Comparison of ENCODE assay signal across 26 cellular contexts in genomic region chr2:55017880-55018279, GRCh38. TPM values are rescaled to one million over a fixed set of nuclear protein-coding genes. Genes with fewer than 3 reads are reported as not detected.
DNase-seq lines count a peak whose midpoint lies in the region; ATAC-seq, FAIRE-seq and TF ChIP-seq lines count a peak whose summit lies in the region.
"Had no signal": no experiment of that assay in that cellular context is flagged by ENCODE, and none has a peak within 500 bp of the region (broad histone marks: within the 10 kb centered on the region; RNA-seq: fewer than 3 reads in every experiment).

No MANE protein-coding gene starts in this region.

- H3K27me3 ChIP-seq in GM23338 (ENCODE audit: insufficient read depth) (no peaks in the 10 kb centered on the region), K562 (ENCODE audit: control insufficient read depth in 2 of 2, insufficient read depth in 2 of 2, low read length in 2 of 2) (no peaks in the 10 kb centered on the region), osteoblast (ENCODE audit: insufficient read depth, low read length) (no peaks in the 10 kb centered on the region)
- H3K27me3 ChIP-seq: hepatocyte had no signal

- H3K27ac ChIP-seq in GM23338 (ENCODE audit: low read depth) (no peak overlapping the region), K562 (ENCODE audit: extremely low read depth, low read depth, low read length) (no peak overlapping the region), osteoblast (ENCODE audit: low read depth, low read length) (peak overlapping the region; percentile 11)
- H3K27ac ChIP-seq: hepatocyte had no signal

- 100% methylated on average over 3 of the region's 3 CpGs for WGBS in K562 (ENCODE audit: insufficient coverage, low coverage, missing lambda C conversion rate)

- peaks cover 55% of the 10 kb centered on the region for H3K4me1 Mint-ChIP-seq in CD14-positive monocyte
- H3K4me1 Mint-ChIP-seq in GM23338 = peaks cover 59% of the 10 kb centered on the region
- H3K4me1 Mint-ChIP-seq in activated T-helper 2 cell treated with anti-CD3 and anti-CD28 coated beads, Interferon-gamma antibody, Interleukin-2, Interleukin-4, amounts not matched to agents 10 μg/mL and 5 μg/mL and 100 μg/mL, durations not matched to agents 14 hours and 24 hours and 36 hours (ENCODE audit: low read depth) = peaks cover 18% of the 10 kb centered on the region
- peaks cover 5% of the 10 kb centered on the region for H3K4me1 Mint-ChIP-seq in activated naive CD4-positive, alpha-beta T cell treated with anti-CD3 and anti-CD28 coated beads, Interleukin-2, amount 10 ng/mL, durations not matched to agents 7 days and 5 days

- peak; percentile 19 for FAIRE-seq in K562 (lab: Jason Lieb, UNC)
- FAIRE-seq: frontal cortex had no signal

- H2AFZ ChIP-seq in GM23338 (no peak overlapping the region), K562 (ENCODE audit: low read depth, low read length) (no peak overlapping the region), osteoblast (ENCODE audit: low read length) (no peak overlapping the region)
- H2AFZ ChIP-seq: hepatocyte had no signal

- TF ChIP-seq POLR2A in K562 (conservative IDR thresholded peaks at IDR 0.05) = no peak

- no peaks in the 10 kb centered on the region for H3F3A ChIP-seq in GM23338 (replicated peaks; ENCODE audit: low read depth)

- no peak for TF ChIP-seq RAD21 in K562 (CRISPR knock-in tag; conservative IDR thresholded peaks at IDR 0.05 in 1 of 2, IDR thresholded peaks at IDR 0.05 in 1 of 2)

- intact Hi-C loops in CD14-positive monocyte (cut with micrococcal nuclease) (loop anchor here in 1 of 2 donors (5.0 kb wide), 1 partner anchor 149 kb away; no protein-coding TSS in a partner anchor), K562 (cut with micrococcal nuclease) (no loop called here)
- intact Hi-C loops in activated T-helper 2 cell treated with anti-CD3 and anti-CD28 coated beads, Interferon-gamma antibody, Interleukin-2, Interleukin-4, amounts not matched to agents 10 μg/mL and 5 μg/mL and 100 μg/mL, durations not matched to agents 14 hours and 24 hours and 36 hours (cut with micrococcal nuclease) = loop anchor here (10.0 kb wide), 2 partner anchors 113 to 293 kb away; partner anchors contain the start of gene EML6

- H3K4me1 ChIP-seq in GM23338 (ENCODE audit: insufficient read depth) (peaks cover 61% of the 10 kb centered on the region), K562 (replicated peaks in 1 of 2; ENCODE audit: control insufficient read depth in 2 of 2, insufficient read depth in 2 of 2, low read length in 2 of 2) (peaks cover 0 to 15% of the 10 kb centered on the region in 2 experiments; a peak in 2 of 5 replicates), osteoblast (ENCODE audit: insufficient read depth, low read length) (peaks cover 29% of the 10 kb centered on the region)

- H3K36me3 ChIP-seq in GM23338 (ENCODE audit: insufficient read depth) (no peaks in the 10 kb centered on the region), K562 (ENCODE audit: control insufficient read depth, insufficient read depth, low read length) (peaks cover 40% of the 10 kb centered on the region), osteoblast (ENCODE audit: insufficient read depth, low read length) (peaks cover 3% of the 10 kb centered on the region)

- H3K9me3 ChIP-seq in K562 (replicated peaks; ENCODE audit: control insufficient read depth, insufficient read depth, low read depth, low read length) (no peaks in the 10 kb centered on the region), osteoblast (ENCODE audit: low read depth, low read length) (no peaks in the 10 kb centered on the region)

- ATAC-seq in GM23338 (no peak), K562 (no peak)
- ATAC-seq in stimulated activated naive CD8-positive, alpha-beta T cell treated with anti-CD3 and anti-CD28 coated beads, Interleukin-15, Interleukin-2, amounts not matched to agents 100 U/mL and 50 U/mL, for 24 hours = no peak
- ATAC-seq: activated naive CD4-positive, alpha-beta T cell treated with anti-CD3 and anti-CD28 coated beads, Interleukin-2, amount 50 U/mL, for 72 hours; left lobe of liver; stimulated activated effector memory CD8-positive, alpha-beta T cell treated with anti-CD3 and anti-CD28 coated beads, Interleukin-12 subunit alpha, Interleukin-12 subunit beta, amount 100 ng/mL, for 72 hours had no signal

- no peak for TF ChIP-seq EP300 in K562 (IDR thresholded peaks at IDR 0.05; ENCODE audit: low read length)

- TF ChIP-seq CTCF in CD14-positive monocyte (IDR thresholded peaks at IDR 0.05) = no peak
- no peak for TF ChIP-seq CTCF in GM23338 (conservative IDR thresholded peaks at IDR 0.05; ENCODE audit: low read depth in 2 of 2)
- no peak for TF ChIP-seq CTCF in K562 (IDR thresholded peaks at IDR 0.05 in 2 of 3, conservative IDR thresholded peaks at IDR 0.05 in 1 of 3; ENCODE audit: insufficient read depth in 2 of 3, low read depth in 1 of 3, low read length in 3 of 3)
- no peak for TF ChIP-seq CTCF in osteoblast (IDR thresholded peaks at IDR 0.05; ENCODE audit: extremely low read depth, low read depth, low read length)

- H3K27ac Mint-ChIP-seq in CD14-positive monocyte (peak overlapping the region; percentile 81 to 96 (median 91)), GM23338 (no peak overlapping the region)
- H3K27ac Mint-ChIP-seq in activated T-helper 2 cell treated with anti-CD3 and anti-CD28 coated beads, Interferon-gamma antibody, Interleukin-2, Interleukin-4, amounts not matched to agents 10 μg/mL and 5 μg/mL and 100 μg/mL, durations not matched to agents 14 hours and 24 hours and 36 hours = no peak overlapping the region
- no peak overlapping the region for H3K27ac Mint-ChIP-seq in activated naive CD4-positive, alpha-beta T cell treated with anti-CD3 and anti-CD28 coated beads, Interleukin-2, amount 10 ng/mL, durations not matched to agents 7 days and 5 days
- H3K27ac Mint-ChIP-seq: activated naive CD4-positive, alpha-beta T cell treated with anti-CD3 and anti-CD28 coated beads, Interleukin-2, amount 50 U/mL, for 72 hours; activated T-helper 1 cell treated with anti-CD3 and anti-CD28 coated beads, Interleukin-12 subunit alpha, Interleukin-12 subunit beta, Interleukin-2, Interleukin-4 antibody, amounts not matched to agents 30 ng/mL and 10 ng/mL and 1 ng/mL, durations not matched to agents 14 hours and 24 hours and 36 hours; stimulated activated effector memory CD8-positive, alpha-beta T cell treated with anti-CD3 and anti-CD28 coated beads, Interleukin-12 subunit alpha, Interleukin-12 subunit beta, amount 100 ng/mL, for 72 hours had no signal

- peaks cover 0 to 6% of the 10 kb centered on the region in 2 donors for H3K36me3 Mint-ChIP-seq in CD14-positive monocyte
- H3K36me3 Mint-ChIP-seq in GM23338 (ENCODE audit: low read depth) = peaks cover 3% of the 10 kb centered on the region; the same call in 2 of the 3 replicates
- peaks cover 16% of the 10 kb centered on the region for H3K36me3 Mint-ChIP-seq in activated T-helper 2 cell treated with anti-CD3 and anti-CD28 coated beads, Interferon-gamma antibody, Interleukin-2, Interleukin-4, amounts not matched to agents 10 μg/mL and 5 μg/mL and 100 μg/mL, durations not matched to agents 14 hours and 24 hours and 36 hours (ENCODE audit: low read depth)
- H3K36me3 Mint-ChIP-seq in activated naive CD4-positive, alpha-beta T cell treated with anti-CD3 and anti-CD28 coated beads, Interleukin-2, amount 10 ng/mL, durations not matched to agents 7 days and 5 days = peaks cover 15% of the 10 kb centered on the region
- H3K36me3 Mint-ChIP-seq: immature natural killer cell; stimulated activated effector memory CD8-positive, alpha-beta T cell treated with anti-CD3 and anti-CD28 coated beads, Interleukin-12 subunit alpha, Interleukin-12 subunit beta, amount 100 ng/mL, for 72 hours had no signal

- H3K9me3 Mint-ChIP-seq in CD14-positive monocyte (no peaks in the 10 kb centered on the region), GM23338 (no peaks in the 10 kb centered on the region; the same call in 2 of the 3 replicates)
- H3K9me3 Mint-ChIP-seq in activated T-helper 2 cell treated with anti-CD3 and anti-CD28 coated beads, Interferon-gamma antibody, Interleukin-2, Interleukin-4, amounts not matched to agents 10 μg/mL and 5 μg/mL and 100 μg/mL, durations not matched to agents 14 hours and 24 hours and 36 hours = no peaks in the 10 kb centered on the region
- H3K9me3 Mint-ChIP-seq in activated naive CD4-positive, alpha-beta T cell treated with anti-CD3 and anti-CD28 coated beads, Interleukin-2, amount 10 ng/mL, durations not matched to agents 7 days and 5 days = no peaks in the 10 kb centered on the region
- H3K9me3 Mint-ChIP-seq: activated naive CD4-positive, alpha-beta T cell treated with anti-CD3 and anti-CD28 coated beads, Interleukin-2, amount 50 U/mL, for 72 hours; activated T-helper 1 cell treated with anti-CD3 and anti-CD28 coated beads, Interleukin-12 subunit alpha, Interleukin-12 subunit beta, Interleukin-2, Interleukin-4 antibody, amounts not matched to agents 30 ng/mL and 10 ng/mL and 1 ng/mL, durations not matched to agents 14 hours and 24 hours and 36 hours; immature natural killer cell; stimulated activated effector memory CD8-positive, alpha-beta T cell treated with anti-CD3 and anti-CD28 coated beads, Interleukin-12 subunit alpha, Interleukin-12 subunit beta, amount 100 ng/mL, for 72 hours had no signal

- H3K4me3 Mint-ChIP-seq in CD14-positive monocyte (no peak overlapping the region), GM23338 (no peak overlapping the region)
- no peak overlapping the region for H3K4me3 Mint-ChIP-seq in activated T-helper 2 cell treated with anti-CD3 and anti-CD28 coated beads, Interferon-gamma antibody, Interleukin-2, Interleukin-4, amounts not matched to agents 10 μg/mL and 5 μg/mL and 100 μg/mL, durations not matched to agents 14 hours and 24 hours and 36 hours (ENCODE audit: low read depth)
- H3K4me3 Mint-ChIP-seq in activated naive CD4-positive, alpha-beta T cell treated with anti-CD3 and anti-CD28 coated beads, Interleukin-2, amount 10 ng/mL, durations not matched to agents 7 days and 5 days = no peak overlapping the region
- H3K4me3 Mint-ChIP-seq: activated T-helper 1 cell treated with anti-CD3 and anti-CD28 coated beads, Interleukin-12 subunit alpha, Interleukin-12 subunit beta, Interleukin-2, Interleukin-4 antibody, amounts not matched to agents 30 ng/mL and 10 ng/mL and 1 ng/mL, durations not matched to agents 14 hours and 24 hours and 36 hours; immature natural killer cell; stimulated activated effector memory CD8-positive, alpha-beta T cell treated with anti-CD3 and anti-CD28 coated beads, Interleukin-12 subunit alpha, Interleukin-12 subunit beta, amount 100 ng/mL, for 72 hours had no signal

- CTCF ChIA-PET in K562 (lab: Yijun Ruan, JAX; ENCODE audit: low intra/inter-chr PET ratio) = no interaction called here
- CTCF ChIA-PET in activated naive CD4-positive, alpha-beta T cell treated with anti-CD3 and anti-CD28 coated beads, Interleukin-2, amount 10 ng/mL, durations not matched to agents 7 days and 5 days (lab: Charles Lee) = interaction anchor here (1.4 kb wide), 1 partner anchor 8 kb away, joined by 3 read pairs; no protein-coding TSS in a partner anchor

- BruUV-seq in K562 (replicated peaks; lab: Mats Ljungman, UMichigan) = no TSS peak

- H4K20me1 ChIP-seq in GM23338 (replicated peaks; ENCODE audit: insufficient read depth) (peaks cover 4% of the 10 kb centered on the region; the same call in 1 of the 2 replicates), K562 (replicated peaks; ENCODE audit: control insufficient read depth, insufficient read depth, low read length) (peaks cover 16% of the 10 kb centered on the region), osteoblast (ENCODE audit: insufficient read depth, low read length) (peaks cover 79% of the 10 kb centered on the region)

- no peaks in the 10 kb centered on the region for H3K9me2 ChIP-seq in GM23338 (ENCODE audit: insufficient read depth)

- H3K4me2 ChIP-seq in GM23338 (0 out of 2 replicates have a peak overlapping the region, but pooled peaks have one; percentile 10), K562 (ENCODE audit: insufficient read depth, low read length) (no peak overlapping the region), osteoblast (ENCODE audit: insufficient read depth, low read length) (no peak overlapping the region)
- H3K4me2 ChIP-seq: hepatocyte had no signal

- H3K79me2 ChIP-seq in GM23338 (replicated peaks; ENCODE audit: insufficient read depth) (peaks cover 91% of the 10 kb centered on the region), K562 (ENCODE audit: control insufficient read depth, insufficient read depth, low read length) (peaks cover 100% of the 10 kb centered on the region), osteoblast (ENCODE audit: insufficient read depth, low read length) (peaks cover 100% of the 10 kb centered on the region)

- H3K4me3 ChIP-seq in GM23338 (no peak overlapping the region), K562 (no peak overlapping the region), osteoblast (ENCODE audit: insufficient read depth, low read length) (no peak overlapping the region)
- H3K4me3 ChIP-seq: hepatocyte had no signal

- H3K9ac ChIP-seq in K562 (ENCODE audit: insufficient read depth in 1 of 2, low read depth in 2 of 2, low read length in 2 of 2) = no peak overlapping the region

- H3K27me3 Mint-ChIP-seq in CD14-positive monocyte (ENCODE audit: low read depth in 3 of 3) = no peaks in the 10 kb centered on the region
- peaks cover 4% of the 10 kb centered on the region for H3K27me3 Mint-ChIP-seq in GM23338 (ENCODE audit: insufficient read depth, low read depth, poor library complexity)
- no peaks in the 10 kb centered on the region for H3K27me3 Mint-ChIP-seq in activated T-helper 2 cell treated with anti-CD3 and anti-CD28 coated beads, Interferon-gamma antibody, Interleukin-2, Interleukin-4, amounts not matched to agents 10 μg/mL and 5 μg/mL and 100 μg/mL, durations not matched to agents 14 hours and 24 hours and 36 hours (ENCODE audit: low read depth)
- H3K27me3 Mint-ChIP-seq in activated naive CD4-positive, alpha-beta T cell treated with anti-CD3 and anti-CD28 coated beads, Interleukin-2, amount 10 ng/mL, durations not matched to agents 7 days and 5 days = no peaks in the 10 kb centered on the region

- peaks cover 5% of the 10 kb centered on the region for H3K9me1 ChIP-seq in K562 (ENCODE audit: control insufficient read depth, insufficient read depth, low read length)

- no peak for DNase-seq in CD14-positive monocyte (ENCODE audit: low spot score)
- no peak for DNase-seq in GM23338 (ENCODE audit: low spot score)
- no peak for DNase-seq in K562 (ENCODE audit: extremely low read depth in 1 of 4, low spot score in 3 of 4)
- no peak for DNase-seq in osteoblast (ENCODE audit: insufficient read length, low spot score, missing footprints)
- no peak for DNase-seq in stimulated activated naive CD8-positive, alpha-beta T cell treated with anti-CD3 and anti-CD28 coated beads, Interleukin-15, Interleukin-2, amounts not matched to agents 100 U/mL and 50 U/mL, for 24 hours
- no peak for DNase-seq in activated T-helper 2 cell treated with anti-CD3 and anti-CD28 coated beads, Interferon-gamma antibody, Interleukin-2, Interleukin-4, amounts not matched to agents 10 μg/mL and 5 μg/mL and 100 μg/mL, durations not matched to agents 14 hours and 24 hours and 36 hours (ENCODE audit: low spot score)
- no peak for DNase-seq in activated naive CD4-positive, alpha-beta T cell treated with anti-CD3 and anti-CD28 coated beads, Interleukin-2, amount 10 ng/mL, durations not matched to agents 7 days and 5 days
- DNase-seq: activated CD4-positive, alpha-beta T cell treated with anti-CD3 and anti-CD28 coated beads for 48 hours; cerebellar nuclear complex; COR-L47; erythroblast; H7; immature natural killer cell; KBM-7; NCI-H1092; NCI-H1930; NCI-H2227 treated with DMSO at 0.1 percent for 48 hours; NCI-H748 treated with DMSO at 0.1 percent for 48 hours; SHP77 treated with DMSO at 0.1 percent for 48 hours; stimulated activated CD4-positive, alpha-beta T cell treated with anti-CD3 and anti-CD28 coated beads, Interleukin-2, amount 100 ng/mL, for 24 hours had no signal

- in situ Hi-C loops in K562 (cut with MboI) = no loop called here

- POLR2A ChIA-PET in K562 (lab: Yijun Ruan, JAX) = no interaction called here

RNA-seq across cellular contexts. Expression of gene RTN4, which starts 32.4 kb away (rescaled TPM):
- polyA plus RNA-seq in CD14-positive monocyte (100 to 1,000 TPM; 111 to 163 TPM), GM23338 (2016; fragmentation: Nextera tagmentation; extraction: Ambion mirVana) (218 and 221 TPM in 2 replicates), K562 (2011; rRNA removed) (144 and 147 TPM in 2 replicates), K562 (2014; fragmentation: Illumina TruSeq; extraction: Trizol) (217 and 248 TPM in 2 replicates), K562 (2014; fragmentation: Nextera tagmentation; extraction: Ambion mirVana) (10 to 100 TPM; 75.8 to 90.3 TPM), K562 (2014; rRNA removed) (141 and 151 TPM in 2 replicates)
- 221 and 244 TPM in 2 replicates for total RNA-seq in GM23338 (2014; rRNA removed; shearing (Covaris generic))
- 172 and 408 TPM in 2 replicates for total RNA-seq in K562 (2011; cell fraction: chromatin; rRNA removed; ENCODE audit: low replicate concordance)
- total RNA-seq in K562 (2011; cell fraction: nucleolus; rRNA removed) = 188 and 224 TPM in 2 replicates
- 397 and 411 TPM in 2 replicates for total RNA-seq in K562 (2011; cell fraction: nucleoplasm; rRNA removed)
- total RNA-seq in K562 (2014; rRNA removed) (96.7 and 123 TPM in 2 replicates), K562 (2014; rRNA removed; fragmentation: Illumina TruSeq; extraction: Trizol) (116 and 139 TPM in 2 replicates), K562 (2015; rRNA removed; fragmentation: Illumina TruSeq; extraction: Trizol) (67.3 and 73.0 TPM in 2 replicates), K562 (2021) (228 and 238 TPM in 2 replicates), osteoblast (316 and 355 TPM in 2 replicates)
- 58.0 and 129 TPM in 2 replicates for polyA plus RNA-seq in K562 (2011; cell fraction: cytosol; rRNA removed)
- 49.3 and 111 TPM in 2 replicates for polyA plus RNA-seq in K562 (2011; cell fraction: nucleus; rRNA removed)
- 173 and 413 TPM in 2 replicates for polyA plus RNA-seq in K562 (2012)
- polyA minus RNA-seq in K562 (2011; rRNA and poly(A)+ RNA removed) = 151 and 172 TPM in 2 replicates
- polyA minus RNA-seq in K562 (2011; cell fraction: cytosol; rRNA and poly(A)+ RNA removed) = 70.4 and 76.7 TPM in 2 replicates
- polyA minus RNA-seq in K562 (2011; cell fraction: nucleus; rRNA and poly(A)+ RNA removed) = 45.9 and 84.7 TPM in 2 replicates
- 91.2 and 93.3 TPM in 2 replicates for total RNA-seq in activated T-helper 2 cell treated with anti-CD3 and anti-CD28 coated beads, Interferon-gamma antibody, Interleukin-2, Interleukin-4, amounts not matched to agents 10 μg/mL and 5 μg/mL and 100 μg/mL, durations not matched to agents 14 hours and 24 hours and 36 hours

Comparison
In these comparisons a context has a peak if more than half of its experiments do, and no peak if none do; other contexts are left out.
1. H3K27ac Mint-ChIP-seq: peak in CD14-positive monocyte (7 of 7); none in GM23338 (single experiment), activated T-helper 2 cell treated with anti-CD3 and anti-CD28 coated beads, Interferon-gamma antibody, Interleukin-2, Interleukin-4, amounts not matched to agents 10 μg/mL and 5 μg/mL and 100 μg/mL, durations not matched to agents 14 hours and 24 hours and 36 hours (single experiment) and activated naive CD4-positive, alpha-beta T cell treated with anti-CD3 and anti-CD28 coated beads, Interleukin-2, amount 10 ng/mL, durations not matched to agents 7 days and 5 days (single experiment).